Comparison of ENCODE assay signal across 22 cellular contexts in genomic region chr5:17860660-17861315, GRCh38.
DNase-seq lines count a peak whose midpoint lies in the region; ATAC-seq and TF ChIP-seq lines count a peak whose summit lies in the region.
"Had no signal": no experiment of that assay in that cellular context is flagged by ENCODE, and none has a peak within 500 bp of the region (broad histone marks: within the 10 kb centered on the region; RNA-seq: fewer than 3 reads in every experiment).

No MANE protein-coding gene starts in this region.

- TF ChIP-seq CTCF in astrocyte of the spinal cord (IDR thresholded peaks at IDR 0.05; ENCODE audit: low read depth, low read length) (no peak), foreskin keratinocyte (conservative IDR thresholded peaks at IDR 0.05) (no peak), psoas muscle (IDR thresholded peaks at IDR 0.05) (no peak)
- no peak for TF ChIP-seq CTCF in CD8-positive, alpha-beta T cell (IDR thresholded peaks at IDR 0.05)

- H3K9me3 ChIP-seq in CD8-positive, alpha-beta T cell (ENCODE audit: low read length) = no peaks in the 10 kb centered on the region
- no peaks in the 10 kb centered on the region for H3K9me3 ChIP-seq in psoas muscle
- H3K9me3 ChIP-seq: body of pancreas had no signal

- no peaks in the 10 kb centered on the region for H3K4me1 Mint-ChIP-seq in CD8-positive, alpha-beta T cell (ENCODE audit: low read depth)
- H3K4me1 Mint-ChIP-seq: activated naive CD8-positive, alpha-beta T cell treated with anti-CD3 and anti-CD28 coated beads for 36 hours; CD14-positive monocyte; H9 had no signal

- no peaks in the 10 kb centered on the region for H3K27me3 Mint-ChIP-seq in CD8-positive, alpha-beta T cell (ENCODE audit: low read depth)
- H3K27me3 Mint-ChIP-seq: activated naive CD8-positive, alpha-beta T cell treated with anti-CD3 and anti-CD28 coated beads for 36 hours had no signal

- ATAC-seq in foreskin keratinocyte = peak; percentile 97
- no peak for ATAC-seq in CD8-positive, alpha-beta T cell
- ATAC-seq in psoas muscle = no peak
- no peak for ATAC-seq in HG02981 (IDR thresholded peaks at IDR 0.05; ENCODE audit: unreplicated experiment)
- ATAC-seq: body of pancreas, heart right ventricle had no signal

- no peak overlapping the region for H3K27ac Mint-ChIP-seq in CD8-positive, alpha-beta T cell
- H3K27ac Mint-ChIP-seq: activated naive CD8-positive, alpha-beta T cell treated with anti-CD3 and anti-CD28 coated beads for 36 hours; activated T-helper 2 cell treated with anti-CD3 and anti-CD28 coated beads, Interferon-gamma antibody, Interleukin-2, Interleukin-4, amounts not matched to agents 10 μg/mL and 5 μg/mL and 100 μg/mL, durations not matched to agents 14 hours and 24 hours and 36 hours; CD14-positive monocyte; H9 had no signal

- no peak overlapping the region for H3K4me3 Mint-ChIP-seq in CD8-positive, alpha-beta T cell
- H3K4me3 Mint-ChIP-seq: activated naive CD8-positive, alpha-beta T cell treated with anti-CD3 and anti-CD28 coated beads for 36 hours; CD14-positive monocyte; H9 had no signal

- peaks cover 11% of the 10 kb centered on the region for H3K4me1 ChIP-seq in foreskin keratinocyte
- no peaks in the 10 kb centered on the region for H3K4me1 ChIP-seq in CD8-positive, alpha-beta T cell (ENCODE audit: insufficient read depth, low read length)
- no peaks in the 10 kb centered on the region for H3K4me1 ChIP-seq in psoas muscle
- H3K4me1 ChIP-seq: body of pancreas, heart right ventricle had no signal

- H3K27ac ChIP-seq in foreskin keratinocyte = no peak overlapping the region
- no peak overlapping the region for H3K27ac ChIP-seq in CD8-positive, alpha-beta T cell (ENCODE audit: low read depth, low read length)
- H3K27ac ChIP-seq in psoas muscle = no peak overlapping the region
- H3K27ac ChIP-seq: body of pancreas, coronary artery, heart right ventricle, SK-N-MC had no signal

- H3K27me3 ChIP-seq in foreskin keratinocyte = no peaks in the 10 kb centered on the region
- no peaks in the 10 kb centered on the region for H3K27me3 ChIP-seq in CD8-positive, alpha-beta T cell (ENCODE audit: insufficient read depth, low read length)
- no peaks in the 10 kb centered on the region for H3K27me3 ChIP-seq in psoas muscle (ENCODE audit: insufficient read depth in 3 of 3, low read length in 2 of 3)
- H3K27me3 ChIP-seq: body of pancreas, heart right ventricle had no signal

- H3K36me3 Mint-ChIP-seq in CD8-positive, alpha-beta T cell = no peaks in the 10 kb centered on the region
- H3K36me3 Mint-ChIP-seq: activated naive CD8-positive, alpha-beta T cell treated with anti-CD3 and anti-CD28 coated beads for 36 hours; CD14-positive monocyte had no signal

- in situ Hi-C loops in astrocyte of the spinal cord (cut with HindIII; ENCODE audit: low sequenced_read_pairs) = no loop called here

- CTCF ChIA-PET in CD8-positive, alpha-beta T cell (lab: Charles Lee) = no interaction called here

- peak; percentile 9 for DNase-seq in Ammon's horn (ENCODE audit: low spot score)
- DNase-seq in HT-29 (ENCODE audit: low spot score) = peak; percentile 71
- peak; percentile 14 for DNase-seq in astrocyte of the spinal cord (ENCODE audit: low read depth, low spot score)
- DNase-seq in foreskin keratinocyte = peak; percentile 47 to 60
- DNase-seq in CD8-positive, alpha-beta T cell = no peak
- no peak for DNase-seq in psoas muscle
- no peak for DNase-seq in HCEC 1CT
- DNase-seq: activated CD4-positive, alpha-beta T cell treated with anti-CD3 and anti-CD28 coated beads, Interleukin-2, amount 50 U/mL, for 4 hours; activated CD8-positive, alpha-beta memory T cell treated with anti-CD3 and anti-CD28 coated beads, Interleukin-2, amount 50 U/mL, for 48 hours; activated naive CD8-positive, alpha-beta T cell treated with anti-CD3 and anti-CD28 coated beads for 36 hours; body of pancreas; H9; heart right ventricle; KBM-7; MV-4-11; NCI-H1694 treated with DMSO at 0.1 percent for 48 hours; OCI-M1 had no signal

- POLR2A ChIA-PET in CD8-positive, alpha-beta T cell (lab: Charles Lee) = no interaction called here

- H3K9me3 Mint-ChIP-seq in CD8-positive, alpha-beta T cell = peaks cover 25% of the 10 kb centered on the region

- intact Hi-C loops in CD8-positive, alpha-beta T cell (cut with DNase I, micrococcal nuclease) = no loop called here
- intact Hi-C loops in psoas muscle (cut with DNase I) = no loop called here

- H3K4me3 ChIP-seq in astrocyte of the spinal cord (ENCODE audit: low read depth, low read length) = no peak overlapping the region
- H3K4me3 ChIP-seq in CD8-positive, alpha-beta T cell (ENCODE audit: low read depth, low read length) = no peak overlapping the region
- H3K4me3 ChIP-seq in psoas muscle = no peak overlapping the region
- H3K4me3 ChIP-seq: body of pancreas, coronary artery, heart right ventricle, SK-N-MC had no signal

- H3K36me3 ChIP-seq in CD8-positive, alpha-beta T cell (ENCODE audit: insufficient read depth, low read length) = no peaks in the 10 kb centered on the region
- no peaks in the 10 kb centered on the region for H3K36me3 ChIP-seq in psoas muscle (ENCODE audit: insufficient read depth in 1 of 2, low read depth in 1 of 2)
- H3K36me3 ChIP-seq: heart right ventricle had no signal

- 96 to 98% (median 97%) methylated on average over 2 of the region's 2 CpGs for WGBS in psoas muscle, 3 donors

Comparison
In these comparisons a context has a peak if more than half of its experiments do, and no peak if none do; other contexts are left out.
1. DNase-seq: peak in Ammon's horn (single experiment), HT-29 (single experiment), astrocyte of the spinal cord (single experiment) and foreskin keratinocyte (2 of 2); none in CD8-positive, alpha-beta T cell (0 of 7), psoas muscle (0 of 2) and HCEC 1CT (single experiment).